Comparison of ENCODE assay signal across 8 cellular contexts in genomic region chr22:40055143-40055926, GRCh38.
DNase-seq lines count a peak whose midpoint lies in the region; ATAC-seq and TF ChIP-seq lines count a peak whose summit lies in the region.

No MANE protein-coding gene starts in this region.

- no peak for DNase-seq in activated T-cell treated with anti-CD3 and anti-CD28 coated beads, Interleukin-2, amount 50 U/mL, for 24 hours
- no peak for DNase-seq in activated T-cell treated with anti-CD3 and anti-CD28 coated beads for 4 hours
- peak; percentile 50 for DNase-seq in activated CD8-positive, alpha-beta T cell treated with anti-CD3 and anti-CD28 coated beads for 36 hours
- no peak for DNase-seq in stimulated activated effector memory CD8-positive, alpha-beta T cell treated with anti-CD3 and anti-CD28 coated beads, Interleukin-12 subunit alpha, Interleukin-12 subunit beta, amount 100 ng/mL, for 72 hours (ENCODE audit: low spot score in 2 of 2)
- DNase-seq in NCI-H146 (lab: John Stamatoyannopoulos, UW): no peak
- DNase-seq in pons (ENCODE audit: low spot score): no peak

- peaks cover 4% of the 10 kb centered on the region for H3K36me3 Mint-ChIP-seq in activated T-cell treated with anti-CD3 and anti-CD28 coated beads, Interleukin-2, amount 50 U/mL, for 24 hours (ENCODE audit: low read depth)
- peaks cover 16% of the 10 kb centered on the region for H3K36me3 Mint-ChIP-seq in activated CD8-positive, alpha-beta T cell treated with anti-CD3 and anti-CD28 coated beads for 36 hours (ENCODE audit: low read depth)
- peaks cover 6% of the 10 kb centered on the region for H3K36me3 Mint-ChIP-seq in stimulated activated effector memory CD8-positive, alpha-beta T cell treated with anti-CD3 and anti-CD28 coated beads, Interleukin-12 subunit alpha, Interleukin-12 subunit beta, amount 100 ng/mL, for 72 hours

- peaks cover 83% of the 10 kb centered on the region for H3K4me1 Mint-ChIP-seq in activated T-cell treated with anti-CD3 and anti-CD28 coated beads, Interleukin-2, amount 50 U/mL, for 24 hours (ENCODE audit: low read depth)
- peaks cover 78% of the 10 kb centered on the region for H3K4me1 Mint-ChIP-seq in activated CD8-positive, alpha-beta T cell treated with anti-CD3 and anti-CD28 coated beads for 36 hours (ENCODE audit: low read depth)
- peaks cover 59% of the 10 kb centered on the region for H3K4me1 Mint-ChIP-seq in stimulated activated effector memory CD8-positive, alpha-beta T cell treated with anti-CD3 and anti-CD28 coated beads, Interleukin-12 subunit alpha, Interleukin-12 subunit beta, amount 100 ng/mL, for 72 hours

- H3K27ac Mint-ChIP-seq in activated T-cell treated with anti-CD3 and anti-CD28 coated beads, Interleukin-2, amount 50 U/mL, for 24 hours: peak overlapping the region; percentile 96
- peak overlapping the region; percentile 95 for H3K27ac Mint-ChIP-seq in activated CD8-positive, alpha-beta T cell treated with anti-CD3 and anti-CD28 coated beads for 36 hours
- H3K27ac Mint-ChIP-seq in stimulated activated effector memory CD8-positive, alpha-beta T cell treated with anti-CD3 and anti-CD28 coated beads, Interleukin-12 subunit alpha, Interleukin-12 subunit beta, amount 100 ng/mL, for 72 hours: peak overlapping the region; percentile 85

- peak overlapping the region; percentile 67 for H3K4me3 Mint-ChIP-seq in activated T-cell treated with anti-CD3 and anti-CD28 coated beads, Interleukin-2, amount 50 U/mL, for 24 hours
- peak overlapping the region; percentile 74 for H3K4me3 Mint-ChIP-seq in activated CD8-positive, alpha-beta T cell treated with anti-CD3 and anti-CD28 coated beads for 36 hours
- H3K4me3 Mint-ChIP-seq in stimulated activated effector memory CD8-positive, alpha-beta T cell treated with anti-CD3 and anti-CD28 coated beads, Interleukin-12 subunit alpha, Interleukin-12 subunit beta, amount 100 ng/mL, for 72 hours: peak overlapping the region; percentile 66

- ATAC-seq in HG03066 (IDR thresholded peaks at IDR 0.05; ENCODE audit: low read depth, unreplicated experiment) (peak; percentile 85), HG02870 (IDR thresholded peaks at IDR 0.05; ENCODE audit: unreplicated experiment) (no peak)
- peak; percentile 86 for ATAC-seq in activated CD8-positive, alpha-beta T cell treated with anti-CD3 and anti-CD28 coated beads for 36 hours
- peak; percentile 95 for ATAC-seq in stimulated activated effector memory CD8-positive, alpha-beta T cell treated with anti-CD3 and anti-CD28 coated beads, Interleukin-12 subunit alpha, Interleukin-12 subunit beta, amount 100 ng/mL, for 72 hours

- no peaks in the 10 kb centered on the region for H3K9me3 Mint-ChIP-seq in activated T-cell treated with anti-CD3 and anti-CD28 coated beads, Interleukin-2, amount 50 U/mL, for 24 hours
- H3K9me3 Mint-ChIP-seq in activated CD8-positive, alpha-beta T cell treated with anti-CD3 and anti-CD28 coated beads for 36 hours: no peaks in the 10 kb centered on the region
- no peaks in the 10 kb centered on the region for H3K9me3 Mint-ChIP-seq in stimulated activated effector memory CD8-positive, alpha-beta T cell treated with anti-CD3 and anti-CD28 coated beads, Interleukin-12 subunit alpha, Interleukin-12 subunit beta, amount 100 ng/mL, for 72 hours

- CTCF ChIA-PET in activated CD8-positive, alpha-beta T cell treated with anti-CD3 and anti-CD28 coated beads for 36 hours (lab: Charles Lee): interaction anchor here (0.7 to 1.9 kb wide), 6 partner anchors 9 to 521 kb away, joined by 3 to 8 read pairs (median 4); no protein-coding TSS in a partner anchor

- no peaks in the 10 kb centered on the region for H3K27me3 Mint-ChIP-seq in activated T-cell treated with anti-CD3 and anti-CD28 coated beads, Interleukin-2, amount 50 U/mL, for 24 hours
- H3K27me3 Mint-ChIP-seq in activated CD8-positive, alpha-beta T cell treated with anti-CD3 and anti-CD28 coated beads for 36 hours: no peaks in the 10 kb centered on the region

- TF ChIP-seq CTCF in activated CD8-positive, alpha-beta T cell treated with anti-CD3 and anti-CD28 coated beads for 36 hours (IDR thresholded peaks at IDR 0.05): no peak

- POLR2A ChIA-PET in activated CD8-positive, alpha-beta T cell treated with anti-CD3 and anti-CD28 coated beads for 36 hours (lab: Charles Lee): interaction anchor here (0.7 to 6.1 kb wide), 17 partner anchors 10 to 291 kb away, joined by 3 to 63 read pairs (median 4); partner anchors contain the start of genes ADSL and TNRC6B

- intact Hi-C loops in activated CD8-positive, alpha-beta T cell treated with anti-CD3 and anti-CD28 coated beads for 36 hours (cut with micrococcal nuclease): loop anchor here (5.0 kb wide), 1 partner anchor 122 kb away; the partner anchor contains the start of gene TNRC6B
